Comparison of ENCODE assay signal across 8 cellular contexts in genomic region chr5:139745800-139746690, GRCh38. TPM values are rescaled to one million over a fixed set of nuclear protein-coding genes. Genes with fewer than 3 reads are reported as not detected.
DNase-seq lines count a peak whose midpoint lies in the region; ATAC-seq, FAIRE-seq and TF ChIP-seq lines count a peak whose summit lies in the region.

No MANE protein-coding gene starts in this region.

- H4K20me1 ChIP-seq in keratinocyte (ENCODE audit: control insufficient read depth, extremely low read depth, insufficient read depth, low read length): no peaks in the 10 kb centered on the region
- no peaks in the 10 kb centered on the region for H4K20me1 ChIP-seq in smooth muscle cell (ENCODE audit: low read depth)

- H3K9ac ChIP-seq in keratinocyte (ENCODE audit: control insufficient read depth, extremely low read depth, insufficient read depth, low read length): no peak overlapping the region
- H3K9ac ChIP-seq in smooth muscle cell (ENCODE audit: low read depth): peak overlapping the region; percentile 88

- peaks cover 16% of the 10 kb centered on the region for H3K4me1 ChIP-seq in keratinocyte (ENCODE audit: control insufficient read depth, extremely low read depth, insufficient read depth, low read length)
- peaks cover 30% of the 10 kb centered on the region for H3K4me1 ChIP-seq in smooth muscle cell (ENCODE audit: low read depth)

- no peaks in the 10 kb centered on the region for H3K36me3 ChIP-seq in MG63
- no peaks in the 10 kb centered on the region for H3K36me3 ChIP-seq in keratinocyte (ENCODE audit: control insufficient read depth in 2 of 2, extremely low read depth in 1 of 2, insufficient read depth in 2 of 2, low read length in 2 of 2)
- no peaks in the 10 kb centered on the region for H3K36me3 ChIP-seq in smooth muscle cell (ENCODE audit: low read depth)

- H3K9me3 ChIP-seq in MG63: no peaks in the 10 kb centered on the region
- H3K9me3 ChIP-seq in keratinocyte (ENCODE audit: control insufficient read depth, low read depth, low read length): no peaks in the 10 kb centered on the region
- H3K9me3 ChIP-seq in smooth muscle cell (replicated peaks; ENCODE audit: low read depth): no peaks in the 10 kb centered on the region

- H3K4me3 ChIP-seq in MG63 (no peak overlapping the region), WI38 (ENCODE audit: low read depth, low read length) (peak overlapping the region; percentile 26), keratinocyte (ENCODE audit: control insufficient read depth in 2 of 3, extremely low read depth in 1 of 3, insufficient read depth in 2 of 3, low read depth in 1 of 3, low read length in 3 of 3) (peak overlapping the region in 1 of 3 experiments; percentile 19), smooth muscle cell (peak overlapping the region; percentile 43)

- dilution Hi-C loops in keratinocyte (cut with MboI; ENCODE audit: extremely low pct_ligation_motif_present, low sequenced_read_pairs): no loop called here

- H3F3A ChIP-seq in smooth muscle cell (ENCODE audit: low read depth): peaks cover 7% of the 10 kb centered on the region

- WGBS in smooth muscle cell (ENCODE audit: low lambda C conversion rate): 5% methylated on average over 43 of the region's 44 CpGs

- H3K27me3 ChIP-seq in MG63 (no peaks in the 10 kb centered on the region), keratinocyte (ENCODE audit: control insufficient read depth, extremely low read depth, insufficient read depth, low read length) (peaks cover 56% of the 10 kb centered on the region), smooth muscle cell (ENCODE audit: low read depth) (no peaks in the 10 kb centered on the region)

- H3K4me2 ChIP-seq in keratinocyte (ENCODE audit: control insufficient read depth, extremely low read depth, insufficient read depth, low read depth, low read length) (peak overlapping the region; percentile 53), smooth muscle cell (peak overlapping the region; percentile 88)

- H3K9me1 ChIP-seq in keratinocyte (ENCODE audit: control insufficient read depth, extremely low read depth, insufficient read depth, low read length): no peaks in the 10 kb centered on the region

- ATAC-seq in HG03095 (IDR thresholded peaks at IDR 0.05; ENCODE audit: unreplicated experiment): no peak

- no peaks in the 10 kb centered on the region for H3K79me2 ChIP-seq in keratinocyte (ENCODE audit: control insufficient read depth, insufficient read depth, low read length)
- no peaks in the 10 kb centered on the region for H3K79me2 ChIP-seq in smooth muscle cell (ENCODE audit: low read depth)

- H2AFZ ChIP-seq in keratinocyte (ENCODE audit: control insufficient read depth, low read length) (no peak overlapping the region), smooth muscle cell (ENCODE audit: low read depth) (no peak overlapping the region)

- no peak overlapping the region for H3K27ac ChIP-seq in keratinocyte (ENCODE audit: control insufficient read depth, insufficient read depth, low read length)
- peak overlapping the region; percentile 86 for H3K27ac ChIP-seq in smooth muscle cell (ENCODE audit: low read depth)

- FAIRE-seq in GM19239 (lab: Jason Lieb, UNC) (peak; percentile 87), keratinocyte (lab: Jason Lieb, UNC) (no peak)

- TF ChIP-seq CTCF in WI38 (IDR thresholded peaks at IDR 0.05; ENCODE audit: low read depth, low read length) (no peak), keratinocyte (optimal IDR thresholded peaks at IDR 0.05 in 1 of 3, IDR thresholded peaks at IDR 0.05 in 1 of 3, conservative IDR thresholded peaks at IDR 0.05 in 1 of 3; ENCODE audit: extremely low read depth in 1 of 3, insufficient read depth in 2 of 3, low read length in 3 of 3) (no peak), smooth muscle cell (IDR thresholded peaks at IDR 0.05; ENCODE audit: borderline replicate concordance, insufficient read depth, poor library complexity, severe bottlenecking) (no peak)

- DNase-seq in AG08395 (ENCODE audit: low spot score) (peak; percentile 82), GM19239 (ENCODE audit: insufficient read length, low spot score) (no peak), MG63 (peak; percentile 72), cerebellar cortex (ENCODE audit: low spot score) (peak; percentile 95), keratinocyte (ENCODE audit: low read depth, low spot score) (no peak), smooth muscle cell (lab: John Stamatoyannopoulos, UW; ENCODE audit: unreplicated experiment) (peak; percentile 85)

RNA-seq across cellular contexts. Expression of gene PSD2, which starts 49.6 kb away (rescaled TPM):
- total RNA-seq in MG63 (2014; rRNA removed; shearing (Covaris generic); ENCODE audit: low replicate concordance): 0.16 TPM in 1 of 2 replicates, not detected in the other
- not detected in 3 replicates for polyA plus RNA-seq in keratinocyte
- not detected for polyA plus RNA-seq in keratinocyte (2011; ENCODE audit: low read depth)
- polyA plus RNA-seq in keratinocyte (2011; cell fraction: cytosol; rRNA removed): not detected in 2 replicates
- not detected in 2 replicates for polyA plus RNA-seq in keratinocyte (2011; cell fraction: nucleus; rRNA removed)
- polyA plus RNA-seq in keratinocyte (2012; ENCODE audit: low replicate concordance): not detected in 2 replicates
- polyA minus RNA-seq in keratinocyte: not detected in 3 replicates
- not detected for polyA minus RNA-seq in keratinocyte (2011; cell fraction: cytosol; rRNA and poly(A)+ RNA removed)
- polyA minus RNA-seq in keratinocyte (2011; cell fraction: nucleus; rRNA and poly(A)+ RNA removed): not detected in 2 replicates
- total RNA-seq in smooth muscle cell: 0.72 and 0.81 TPM in 2 replicates
- polyA plus RNA-seq in smooth muscle cell: 0.43 and 0.54 TPM in 2 replicates

Comparison
In these comparisons a context has a peak if more than half of its experiments do, and no peak if none do; other contexts are left out.
1. DNase-seq: peak in AG08395 (single experiment), MG63 (single experiment), cerebellar cortex (single experiment) and smooth muscle cell (single experiment); none in GM19239 (single experiment) and keratinocyte (single experiment).